Comparison of ENCODE assay signal across 19 cellular contexts in genomic region chr5:139228201-139228796, GRCh38.
"Had no signal": no experiment of that assay in that cellular context is flagged by ENCODE, and none has a peak within 500 bp of the region (broad histone marks: within the 10 kb centered on the region; RNA-seq: fewer than 3 reads in every experiment).

No MANE protein-coding gene starts in this region.

- ATAC-seq: effector memory CD8-positive, alpha-beta T cell; gastrocnemius medialis; naive thymus-derived CD8-positive, alpha-beta T cell had no signal

- H3K4me1 ChIP-seq: gastrocnemius medialis, left ventricle myocardium inferior, right atrium auricular region, sigmoid colon, suprapubic skin, upper lobe of left lung, uterus had no signal

- H3K4me3 Mint-ChIP-seq: dendritic cell treated with granulocyte-macrophage colony-stimulating factor and Interleukin-4, amounts not matched to agents 40 ng/mL and 50 ng/mL, for 4 days; effector memory CD8-positive, alpha-beta T cell; immature natural killer cell; naive thymus-derived CD8-positive, alpha-beta T cell had no signal

- DNase-seq: cerebellar nuclear complex; effector memory CD8-positive, alpha-beta T cell; esophagus squamous epithelium; gastrocnemius medialis; immature natural killer cell; left ventricle myocardium inferior; mesendoderm; naive thymus-derived CD8-positive, alpha-beta T cell; sigmoid colon; stimulated activated CD4-positive, alpha-beta T cell treated with anti-CD3 and anti-CD28 coated beads, Interleukin-2, amount 100 ng/mL, for 48 hours; stimulated activated naive CD4-positive, alpha-beta T cell treated with Interleukin-2 at 50 U/mL for 16 hours; thyroid gland; upper lobe of left lung; uterus had no signal

- H3K4me1 Mint-ChIP-seq: immature natural killer cell; naive thymus-derived CD8-positive, alpha-beta T cell had no signal

- H3K27ac ChIP-seq: esophagus squamous epithelium, gastrocnemius medialis, left ventricle myocardium inferior, right atrium auricular region, sigmoid colon, skin epidermis, suprapubic skin, thyroid gland, upper lobe of left lung, uterus had no signal

- H3K27me3 ChIP-seq: esophagus squamous epithelium, gastrocnemius medialis, right atrium auricular region, sigmoid colon, suprapubic skin, thyroid gland, upper lobe of left lung, uterus had no signal

- H3K27ac Mint-ChIP-seq: dendritic cell treated with granulocyte-macrophage colony-stimulating factor and Interleukin-4, amounts not matched to agents 40 ng/mL and 50 ng/mL, for 4 days; effector memory CD8-positive, alpha-beta T cell; immature natural killer cell; naive thymus-derived CD8-positive, alpha-beta T cell had no signal

- H3K9me3 ChIP-seq: esophagus squamous epithelium, gastrocnemius medialis, left ventricle myocardium inferior, right atrium auricular region, sigmoid colon, suprapubic skin, thyroid gland, upper lobe of left lung, uterus had no signal

- H3K4me3 ChIP-seq: esophagus squamous epithelium, gastrocnemius medialis, left ventricle myocardium inferior, lung, right atrium auricular region, sigmoid colon, skin epidermis, suprapubic skin, thyroid gland, upper lobe of left lung, uterus had no signal

- H3K36me3 Mint-ChIP-seq: immature natural killer cell; naive thymus-derived CD8-positive, alpha-beta T cell had no signal

- H3K9me3 Mint-ChIP-seq: dendritic cell treated with granulocyte-macrophage colony-stimulating factor and Interleukin-4, amounts not matched to agents 40 ng/mL and 50 ng/mL, for 4 days; effector memory CD8-positive, alpha-beta T cell; immature natural killer cell; naive thymus-derived CD8-positive, alpha-beta T cell had no signal

- H3K36me3 ChIP-seq: esophagus squamous epithelium, gastrocnemius medialis, left ventricle myocardium inferior, right atrium auricular region, sigmoid colon, suprapubic skin, thyroid gland, upper lobe of left lung, uterus had no signal
